ENCODE assay signal across 17 cellular contexts in the genomic region with DNA sequence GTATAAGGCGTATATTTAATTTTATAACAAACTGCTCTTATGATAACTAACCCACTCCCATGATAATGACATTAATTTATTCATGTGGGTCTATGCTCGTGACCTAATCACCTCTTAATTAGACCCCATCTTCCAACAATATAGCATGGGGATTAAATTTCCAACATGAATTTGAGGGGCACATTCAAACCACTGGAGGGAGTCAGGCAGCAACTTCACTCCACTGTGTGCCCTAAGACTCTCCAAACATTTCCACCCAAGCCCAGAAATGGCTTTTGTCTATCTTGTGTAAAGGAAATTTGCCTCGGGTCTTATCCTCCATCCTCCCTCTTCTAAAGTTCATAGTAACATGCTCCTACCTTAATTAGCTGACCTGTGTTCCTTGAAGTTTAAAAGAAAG.
"Had no signal": no experiment of that assay in that cellular context is flagged by ENCODE, and none has a peak within 500 bp of the region (broad histone marks: within the 10 kb centered on the region; RNA-seq: fewer than 3 reads in every experiment).

No MANE protein-coding gene starts in this region.

- H2AFZ ChIP-seq: parathyroid adenoma had no signal

- H3K36me3 ChIP-seq: colonic mucosa, spleen, thoracic aorta, upper lobe of left lung had no signal

- H3K4me1 ChIP-seq: colonic mucosa, spleen, upper lobe of left lung had no signal

- H3K4me3 Mint-ChIP-seq: activated CD4-positive, alpha-beta memory T cell treated with anti-CD3 and anti-CD28 coated beads, Interleukin-2, amount 10 ng/mL, durations not matched to agents 7 days and 5 days; activated CD8-positive, alpha-beta memory T cell treated with anti-CD3 and anti-CD28 coated beads, Interleukin-2, amount 10 ng/mL, durations not matched to agents 7 days and 5 days; activated naive CD8-positive, alpha-beta T cell treated with anti-CD3 and anti-CD28 coated beads for 36 hours; activated T-helper 17 cell treated with anti-CD3 and anti-CD28 coated beads, Interleukin-2, amount 50 U/mL, for 72 hours; naive thymus-derived CD8-positive, alpha-beta T cell; stimulated activated naive B cell treated with anti-CD40 and anti-IgM and Interleukin-4, amounts not matched to agents 10 μg/mL and 1 μg/mL and 100 μg/mL, for 72 hours had no signal

- H3K27me3 ChIP-seq: body of pancreas, colonic mucosa, spleen, upper lobe of left lung had no signal

- H3K4me3 ChIP-seq: body of pancreas, colonic mucosa, spleen, thoracic aorta, upper lobe of left lung had no signal

- H3K9ac ChIP-seq: parathyroid adenoma had no signal

- H3K27ac Mint-ChIP-seq: activated CD4-positive, alpha-beta memory T cell treated with anti-CD3 and anti-CD28 coated beads, Interleukin-2, amount 10 ng/mL, durations not matched to agents 7 days and 5 days; activated CD8-positive, alpha-beta memory T cell treated with anti-CD3 and anti-CD28 coated beads, Interleukin-2, amount 10 ng/mL, durations not matched to agents 7 days and 5 days; activated naive CD8-positive, alpha-beta T cell treated with anti-CD3 and anti-CD28 coated beads for 36 hours; activated T-helper 17 cell treated with anti-CD3 and anti-CD28 coated beads, Interleukin-2, amount 50 U/mL, for 72 hours; naive thymus-derived CD8-positive, alpha-beta T cell had no signal

- H3K27ac ChIP-seq: colonic mucosa, spleen, thoracic aorta, upper lobe of left lung had no signal

- H3K9me3 ChIP-seq: body of pancreas, colonic mucosa, thoracic aorta, upper lobe of left lung had no signal

- H3K36me3 Mint-ChIP-seq: activated CD8-positive, alpha-beta memory T cell treated with anti-CD3 and anti-CD28 coated beads, Interleukin-2, amount 10 ng/mL, durations not matched to agents 7 days and 5 days; activated naive CD8-positive, alpha-beta T cell treated with anti-CD3 and anti-CD28 coated beads for 36 hours; naive thymus-derived CD8-positive, alpha-beta T cell; stimulated activated naive B cell treated with anti-CD40 and anti-IgM and Interleukin-4, amounts not matched to agents 10 μg/mL and 1 μg/mL and 100 μg/mL, for 72 hours had no signal

- DNase-seq: activated CD4-positive, alpha-beta memory T cell treated with anti-CD3 and anti-CD28 coated beads, Interleukin-2, amount 10 ng/mL, durations not matched to agents 7 days and 5 days; activated CD4-positive, alpha-beta T cell treated with anti-CD3 and anti-CD28 coated beads for 48 hours; activated CD4-positive, CD25-positive, alpha-beta regulatory T cell; activated CD8-positive, alpha-beta memory T cell treated with anti-CD3 and anti-CD28 coated beads, Interleukin-2, amount 10 ng/mL, durations not matched to agents 7 days and 5 days; activated naive CD4-positive, alpha-beta T cell; activated naive CD8-positive, alpha-beta T cell treated with anti-CD3 and anti-CD28 coated beads for 36 hours; amniotic stem cell; caudate nucleus; colonic mucosa; naive thymus-derived CD8-positive, alpha-beta T cell; spleen; stimulated activated naive B cell treated with anti-CD40 and anti-IgM and Interleukin-4, amounts not matched to agents 10 μg/mL and 1 μg/mL and 100 μg/mL, for 72 hours; upper lobe of left lung had no signal

- H3K79me2 ChIP-seq: parathyroid adenoma had no signal

- H3K9me3 Mint-ChIP-seq: activated CD4-positive, alpha-beta memory T cell treated with anti-CD3 and anti-CD28 coated beads, Interleukin-2, amount 10 ng/mL, durations not matched to agents 7 days and 5 days; activated naive CD8-positive, alpha-beta T cell treated with anti-CD3 and anti-CD28 coated beads for 36 hours; naive thymus-derived CD8-positive, alpha-beta T cell; stimulated activated naive B cell treated with anti-CD40 and anti-IgM and Interleukin-4, amounts not matched to agents 10 μg/mL and 1 μg/mL and 100 μg/mL, for 72 hours had no signal

- H3K4me1 Mint-ChIP-seq: activated CD4-positive, alpha-beta memory T cell treated with anti-CD3 and anti-CD28 coated beads, Interleukin-2, amount 10 ng/mL, durations not matched to agents 7 days and 5 days; activated CD8-positive, alpha-beta memory T cell treated with anti-CD3 and anti-CD28 coated beads, Interleukin-2, amount 10 ng/mL, durations not matched to agents 7 days and 5 days; activated naive CD8-positive, alpha-beta T cell treated with anti-CD3 and anti-CD28 coated beads for 36 hours; activated T-helper 17 cell treated with anti-CD3 and anti-CD28 coated beads, Interleukin-2, amount 50 U/mL, for 72 hours had no signal

- ATAC-seq: activated CD8-positive, alpha-beta memory T cell treated with anti-CD3 and anti-CD28 coated beads, Interleukin-2, amount 10 ng/mL, durations not matched to agents 7 days and 5 days; activated T-helper 17 cell treated with anti-CD3 and anti-CD28 coated beads, Interleukin-2, amount 50 U/mL, for 72 hours; body of pancreas; naive thymus-derived CD8-positive, alpha-beta T cell; stimulated activated naive B cell treated with anti-CD40 and anti-IgM and Interleukin-4, amounts not matched to agents 10 μg/mL and 1 μg/mL and 100 μg/mL, for 72 hours had no signal

- H3K27me3 Mint-ChIP-seq: activated CD4-positive, alpha-beta memory T cell treated with anti-CD3 and anti-CD28 coated beads, Interleukin-2, amount 10 ng/mL, durations not matched to agents 7 days and 5 days; activated CD8-positive, alpha-beta memory T cell treated with anti-CD3 and anti-CD28 coated beads, Interleukin-2, amount 10 ng/mL, durations not matched to agents 7 days and 5 days had no signal
